ENCODE assay signal across 23 cellular contexts in the genomic region with DNA sequence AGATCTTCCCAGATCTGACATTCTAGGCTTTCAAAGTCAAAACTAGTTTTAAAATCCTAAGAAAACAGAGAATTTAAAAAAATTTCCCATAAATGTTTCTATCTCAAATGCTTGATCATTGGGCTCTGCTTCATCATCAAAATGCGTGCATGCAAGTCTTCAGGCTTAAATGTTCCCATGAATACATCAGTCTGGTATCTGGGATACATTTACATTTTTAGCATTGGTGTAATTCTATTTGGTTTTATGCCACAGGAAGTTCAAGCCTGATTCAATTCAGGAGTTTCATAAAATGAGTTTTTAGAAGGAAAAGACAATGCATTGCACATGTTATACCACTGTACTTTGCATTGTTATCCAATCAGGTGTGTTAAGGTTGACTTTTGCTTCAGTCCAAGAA.
DNase-seq lines count a peak whose midpoint lies in the region; TF ChIP-seq lines count a peak whose summit lies in the region.
"Had no signal": no experiment of that assay in that cellular context is flagged by ENCODE, and none has a peak within 500 bp of the region (broad histone marks: within the 10 kb centered on the region; RNA-seq: fewer than 3 reads in every experiment).

No MANE protein-coding gene starts in this region.

- intact Hi-C loops in dorsolateral prefrontal cortex (cut with DNase I) (no loop called here), prostate gland (cut with DNase I) (no loop called here)

- no peak for TF ChIP-seq CTCF in AG10803 (conservative IDR thresholded peaks at IDR 0.05; ENCODE audit: low read length)
- TF ChIP-seq CTCF in dorsolateral prefrontal cortex (IDR thresholded peaks at IDR 0.05 in 54 of 56, conservative IDR thresholded peaks at IDR 0.05 in 2 of 56; ENCODE audit: low read depth in 1 of 56, partially characterized antibody in 56 of 56), result no peak
- no peak for TF ChIP-seq CTCF in prostate gland (IDR thresholded peaks at IDR 0.05)

- CTCF ChIA-PET in activated CD4-positive, alpha-beta memory T cell treated with anti-CD3 and anti-CD28 coated beads, Interleukin-2, amount 10 ng/mL, durations not matched to agents 7 days and 5 days (lab: Charles Lee), result no interaction called here

- H3K27ac ChIP-seq in SK-N-MC, result peak overlapping the region; percentile 49
- H3K27ac ChIP-seq in dorsolateral prefrontal cortex, result peak overlapping the region in 33 of 59 donors; percentile 0 to 91 (median 38)
- no peak overlapping the region for H3K27ac ChIP-seq in prostate gland
- H3K27ac ChIP-seq: body of pancreas, gastrocnemius medialis, ovary, right lobe of liver, testis had no signal

- no peak overlapping the region for H3K4me3 ChIP-seq in AG10803 (ENCODE audit: low read length)
- H3K4me3 ChIP-seq in SK-N-MC, result no peak overlapping the region
- H3K4me3 ChIP-seq in dorsolateral prefrontal cortex, result no peak overlapping the region
- no peak overlapping the region for H3K4me3 ChIP-seq in prostate gland
- H3K4me3 ChIP-seq: body of pancreas, gastrocnemius medialis, ovary, right lobe of liver, testis had no signal

- H3K4me1 ChIP-seq in prostate gland (replicated peaks), result no peaks in the 10 kb centered on the region
- H3K4me1 ChIP-seq: body of pancreas, gastrocnemius medialis, right lobe of liver, testis had no signal

- H3K27ac Mint-ChIP-seq in activated CD4-positive, alpha-beta memory T cell treated with anti-CD3 and anti-CD28 coated beads, Interleukin-2, amount 10 ng/mL, durations not matched to agents 7 days and 5 days, result no peak overlapping the region
- H3K27ac Mint-ChIP-seq: dendritic cell treated with granulocyte-macrophage colony-stimulating factor and Interleukin-4, amounts not matched to agents 40 ng/mL and 50 ng/mL, for 4 days; stimulated activated effector memory CD8-positive, alpha-beta T cell treated with anti-CD3 and anti-CD28 coated beads, Interleukin-12 subunit alpha, Interleukin-12 subunit beta, amount 100 ng/mL, for 72 hours had no signal

- DNase-seq in AG10803 (ENCODE audit: low read depth) (peak; percentile 96), SK-N-MC (ENCODE audit: low read depth, low spot score) (no peak), dorsolateral prefrontal cortex (no peak), non-pigmented ciliary epithelial cell (ENCODE audit: low read depth) (peak; percentile 70), NCI-H128 (lab: John Stamatoyannopoulos, UW; ENCODE audit: unreplicated experiment) (no peak), prostate gland (ENCODE audit: low spot score) (no peak)
- DNase-seq in activated CD8-positive, alpha-beta memory T cell treated with anti-CD3 and anti-CD28 coated beads for 24 hours, result no peak
- DNase-seq in activated CD4-positive, alpha-beta memory T cell treated with anti-CD3 and anti-CD28 coated beads, Interleukin-2, amount 10 ng/mL, durations not matched to agents 7 days and 5 days, result no peak
- DNase-seq: ACHN; activated CD4-positive, alpha-beta T cell treated with anti-CD3 and anti-CD28 coated beads for 1 hour; activated naive CD4-positive, alpha-beta T cell treated with anti-CD3 and anti-CD28 coated beads, Interleukin-2, amount 50 U/mL, for 16 hours; activated T-cell treated with anti-CD3 and anti-CD28 coated beads, Interleukin-2, amount 50 U/mL, for 48 hours; body of pancreas; DND-41; gastrocnemius medialis; mesendoderm; naive thymus-derived CD8-positive, alpha-beta T cell; NCI-H1105 treated with DMSO at 0.1 percent for 48 hours; ovary; right lobe of liver; testis had no signal

- H3K36me3 Mint-ChIP-seq in activated CD4-positive, alpha-beta memory T cell treated with anti-CD3 and anti-CD28 coated beads, Interleukin-2, amount 10 ng/mL, durations not matched to agents 7 days and 5 days (ENCODE audit: low read depth), result peaks cover 23% of the 10 kb centered on the region
- H3K36me3 Mint-ChIP-seq: stimulated activated effector memory CD8-positive, alpha-beta T cell treated with anti-CD3 and anti-CD28 coated beads, Interleukin-12 subunit alpha, Interleukin-12 subunit beta, amount 100 ng/mL, for 72 hours had no signal

- no peak for TF ChIP-seq POLR2A in prostate gland (IDR thresholded peaks at IDR 0.05)

- H3K9me3 Mint-ChIP-seq in activated CD4-positive, alpha-beta memory T cell treated with anti-CD3 and anti-CD28 coated beads, Interleukin-2, amount 10 ng/mL, durations not matched to agents 7 days and 5 days, result peaks cover 27% of the 10 kb centered on the region

- no peak overlapping the region for H3K4me3 Mint-ChIP-seq in activated CD4-positive, alpha-beta memory T cell treated with anti-CD3 and anti-CD28 coated beads, Interleukin-2, amount 10 ng/mL, durations not matched to agents 7 days and 5 days
- H3K4me3 Mint-ChIP-seq: dendritic cell treated with granulocyte-macrophage colony-stimulating factor and Interleukin-4, amounts not matched to agents 40 ng/mL and 50 ng/mL, for 4 days; naive thymus-derived CD8-positive, alpha-beta T cell; stimulated activated effector memory CD8-positive, alpha-beta T cell treated with anti-CD3 and anti-CD28 coated beads, Interleukin-12 subunit alpha, Interleukin-12 subunit beta, amount 100 ng/mL, for 72 hours had no signal

- 89% methylated on average over 1 of the region's 1 CpG for WGBS in prostate gland

- H3K9me3 ChIP-seq in SK-N-MC (ENCODE audit: low read depth, low read length), result no peaks in the 10 kb centered on the region
- no peaks in the 10 kb centered on the region for H3K9me3 ChIP-seq in prostate gland
- H3K9me3 ChIP-seq: body of pancreas, gastrocnemius medialis, ovary, right lobe of liver, testis had no signal

- H3K27me3 ChIP-seq in dorsolateral prefrontal cortex (no peaks in the 10 kb centered on the region), prostate gland (replicated peaks; ENCODE audit: insufficient read depth) (no peaks in the 10 kb centered on the region)
- H3K27me3 ChIP-seq: body of pancreas, gastrocnemius medialis, ovary, right lobe of liver, testis had no signal

- H3K9ac ChIP-seq in SK-N-MC (ENCODE audit: insufficient read length), result no peak overlapping the region

- POLR2A ChIA-PET in activated CD4-positive, alpha-beta memory T cell treated with anti-CD3 and anti-CD28 coated beads, Interleukin-2, amount 10 ng/mL, durations not matched to agents 7 days and 5 days (lab: Charles Lee), result no interaction called here

- no peaks in the 10 kb centered on the region for H3K27me3 Mint-ChIP-seq in activated CD4-positive, alpha-beta memory T cell treated with anti-CD3 and anti-CD28 coated beads, Interleukin-2, amount 10 ng/mL, durations not matched to agents 7 days and 5 days
- H3K27me3 Mint-ChIP-seq: dendritic cell treated with granulocyte-macrophage colony-stimulating factor and Interleukin-4, amounts not matched to agents 40 ng/mL and 50 ng/mL, for 4 days; naive thymus-derived CD8-positive, alpha-beta T cell had no signal

- H3K4me1 Mint-ChIP-seq in activated CD4-positive, alpha-beta memory T cell treated with anti-CD3 and anti-CD28 coated beads, Interleukin-2, amount 10 ng/mL, durations not matched to agents 7 days and 5 days, result peaks cover 45% of the 10 kb centered on the region

- no peaks in the 10 kb centered on the region for H3K36me3 ChIP-seq in SK-N-MC (ENCODE audit: insufficient read depth, low read length)
- no peaks in the 10 kb centered on the region for H3K36me3 ChIP-seq in prostate gland
- H3K36me3 ChIP-seq: gastrocnemius medialis, ovary, right lobe of liver had no signal

Comparison
In these comparisons a context has a peak if more than half of its experiments do, and no peak if none do; other contexts are left out.
1. DNase-seq: peak in AG10803 (single experiment) and non-pigmented ciliary epithelial cell (single experiment); none in SK-N-MC (single experiment), dorsolateral prefrontal cortex (0 of 10), NCI-H128 (single experiment), activated CD8-positive, alpha-beta memory T cell treated with anti-CD3 and anti-CD28 coated beads for 24 hours (single experiment), activated CD4-positive, alpha-beta memory T cell treated with anti-CD3 and anti-CD28 coated beads, Interleukin-2, amount 10 ng/mL, durations not matched to agents 7 days and 5 days (single experiment) and prostate gland (single experiment).
2. H3K27ac ChIP-seq: peak in SK-N-MC (single experiment) and dorsolateral prefrontal cortex (33 of 59); none in prostate gland (0 of 2).